Comparison of ENCODE assay signal across 12 cellular contexts in genomic region chr4:155339588-155339987, GRCh38.
"Had no signal": no experiment of that assay in that cellular context is flagged by ENCODE, and none has a peak within 500 bp of the region (broad histone marks: within the 10 kb centered on the region; RNA-seq: fewer than 3 reads in every experiment).

No MANE protein-coding gene starts in this region.

- H3K9ac ChIP-seq: neural progenitor cell had no signal

- H3K4me2 ChIP-seq: neural progenitor cell had no signal

- H3K36me3 ChIP-seq: heart right ventricle, neural progenitor cell, ovary, thoracic aorta had no signal

- DNase-seq: activated CD4-positive, alpha-beta T cell treated with anti-CD3 and anti-CD28 coated beads for 48 hours; activated CD8-positive, alpha-beta memory T cell treated with anti-CD3 and anti-CD28 coated beads for 24 hours; activated naive CD4-positive, alpha-beta T cell treated with anti-CD3 and anti-CD28 coated beads for 36 hours; activated T-cell treated with anti-CD3 and anti-CD28 coated beads for 4 hours; effector CD4-positive, alpha-beta T cell; heart right ventricle; ovary; stomach had no signal

- H3K4me1 ChIP-seq: heart right ventricle, neural progenitor cell, stomach had no signal

- ATAC-seq: activated T-helper 17 cell treated with anti-CD3 and anti-CD28 coated beads, Interleukin-2, amount 50 U/mL, for 72 hours; heart right ventricle had no signal

- H3K4me3 ChIP-seq: coronary artery, heart right ventricle, neural progenitor cell, ovary, stomach, thoracic aorta had no signal

- H3K27ac ChIP-seq: coronary artery, heart right ventricle, neural progenitor cell, ovary, stomach, thoracic aorta had no signal

- H3K9me3 ChIP-seq: heart right ventricle, ovary, thoracic aorta had no signal

- H2AFZ ChIP-seq: neural progenitor cell had no signal

- H3K27me3 ChIP-seq: neural progenitor cell, ovary, stomach had no signal
